In the genomic region with DNA sequence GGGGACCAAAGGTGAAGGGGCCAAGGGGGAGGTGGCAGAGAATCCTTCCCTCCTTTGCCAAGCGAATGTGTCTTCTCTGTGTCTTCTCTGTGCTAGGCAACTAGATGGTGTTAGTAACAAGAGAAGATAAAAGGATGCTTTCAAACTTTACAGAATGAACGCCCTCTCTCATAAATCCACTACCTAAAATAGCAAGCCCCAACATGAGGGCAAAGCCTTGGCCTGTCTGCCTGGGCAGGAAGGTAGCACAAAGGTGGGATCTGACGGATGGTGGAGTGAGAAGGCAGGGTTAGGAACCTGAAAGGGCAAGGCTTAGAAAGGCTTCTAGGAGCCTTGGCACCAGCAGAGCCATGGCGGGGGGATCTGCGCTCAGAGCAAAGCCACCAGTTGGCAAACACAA, we compare ENCODE assay signal across 27 cellular contexts. TPM values are rescaled to one million over a fixed set of nuclear protein-coding genes. Genes with fewer than 3 reads are reported as not detected.
"Had no signal": no experiment of that assay in that cellular context is flagged by ENCODE, and none has a peak within 500 bp of the region (broad histone marks: within the 10 kb centered on the region; RNA-seq: fewer than 3 reads in every experiment).

No MANE protein-coding gene starts in this region.

- DNase-seq: cortex of kidney; effector memory CD4-positive, alpha-beta T cell; esophagus squamous epithelium; foreskin fibroblast; immature natural killer cell; left colon; left ventricle myocardium superior; mesendoderm; mucosa of descending colon; naive thymus-derived CD8-positive, alpha-beta T cell; psoas muscle; retina; stimulated activated CD4-positive, alpha-beta T cell treated with anti-CD3 and anti-CD28 coated beads, Interleukin-4, amount 100 ng/mL, for 1 hour; stimulated activated CD8-positive, alpha-beta memory T cell treated with anti-CD3 and anti-CD28 coated beads, Interleukin-4, amount 100 ng/mL, for 48 hours; stimulated activated naive CD8-positive, alpha-beta T cell treated with anti-CD3 and anti-CD28 coated beads, Interleukin-15, Interleukin-2, amounts not matched to agents 100 U/mL and 50 U/mL, for 24 hours; thyroid gland; upper lobe of right lung had no signal

- H3K27ac ChIP-seq: epithelial cell of prostate, parathyroid adenoma, psoas muscle, right lobe of liver, suprapubic skin, thyroid gland, upper lobe of right lung, vagina had no signal

- H3K27me3 ChIP-seq: right lobe of liver, thyroid gland, upper lobe of right lung, vagina had no signal

- H3K9me3 Mint-ChIP-seq: immature natural killer cell; stimulated activated effector memory CD8-positive, alpha-beta T cell treated with anti-CD3 and anti-CD28 coated beads, Interleukin-12 subunit alpha, Interleukin-12 subunit beta, amount 100 ng/mL, for 72 hours had no signal

- ATAC-seq: left ventricle myocardium superior; naive thymus-derived CD8-positive, alpha-beta T cell; psoas muscle; stimulated activated effector memory CD8-positive, alpha-beta T cell treated with anti-CD3 and anti-CD28 coated beads, Interleukin-12 subunit alpha, Interleukin-12 subunit beta, amount 100 ng/mL, for 72 hours; stimulated activated naive CD8-positive, alpha-beta T cell treated with anti-CD3 and anti-CD28 coated beads, Interleukin-15, Interleukin-2, amounts not matched to agents 100 U/mL and 50 U/mL, for 24 hours; upper lobe of right lung had no signal

- H2AFZ ChIP-seq: parathyroid adenoma had no signal

- H3K9me3 ChIP-seq: esophagus squamous epithelium, mucosa of descending colon, right lobe of liver, suprapubic skin, thyroid gland, upper lobe of right lung, vagina had no signal

- H3K4me1 Mint-ChIP-seq: immature natural killer cell; naive thymus-derived CD8-positive, alpha-beta T cell; stimulated activated effector memory CD8-positive, alpha-beta T cell treated with anti-CD3 and anti-CD28 coated beads, Interleukin-12 subunit alpha, Interleukin-12 subunit beta, amount 100 ng/mL, for 72 hours had no signal

- H3K4me3 Mint-ChIP-seq: immature natural killer cell; naive thymus-derived CD8-positive, alpha-beta T cell; stimulated activated effector memory CD8-positive, alpha-beta T cell treated with anti-CD3 and anti-CD28 coated beads, Interleukin-12 subunit alpha, Interleukin-12 subunit beta, amount 100 ng/mL, for 72 hours had no signal

- H3K4me3 ChIP-seq: esophagus squamous epithelium, lung, mucosa of descending colon, psoas muscle, right lobe of liver, suprapubic skin, thyroid gland, upper lobe of right lung, vagina had no signal

- H3K27ac Mint-ChIP-seq: immature natural killer cell; naive thymus-derived CD8-positive, alpha-beta T cell; stimulated activated effector memory CD8-positive, alpha-beta T cell treated with anti-CD3 and anti-CD28 coated beads, Interleukin-12 subunit alpha, Interleukin-12 subunit beta, amount 100 ng/mL, for 72 hours had no signal

- FAIRE-seq: endometrium had no signal

- H3K9ac ChIP-seq: parathyroid adenoma had no signal

- H3K79me2 ChIP-seq: parathyroid adenoma had no signal

- H3K36me3 ChIP-seq: esophagus squamous epithelium, right lobe of liver, suprapubic skin, thyroid gland, upper lobe of right lung, vagina had no signal

- H3K4me1 ChIP-seq: parathyroid adenoma, psoas muscle, suprapubic skin, thyroid gland, upper lobe of right lung, vagina had no signal

- H3K36me3 Mint-ChIP-seq: immature natural killer cell; stimulated activated effector memory CD8-positive, alpha-beta T cell treated with anti-CD3 and anti-CD28 coated beads, Interleukin-12 subunit alpha, Interleukin-12 subunit beta, amount 100 ng/mL, for 72 hours had no signal

RNA-seq across cellular contexts. Expression of a gene that starts 13.6 kb away (rescaled TPM):
- total RNA-seq: kidney epithelial cell; left ventricle myocardium superior; naive thymus-derived CD8-positive, alpha-beta T cell; omental fat pad; thyroid gland; upper lobe of right lung had no signal
- polyA plus RNA-seq: immature natural killer cell; naive thymus-derived CD8-positive, alpha-beta T cell had no signal
